In genomic region chr7:48424731-48425130, GRCh38 we compare ENCODE assay signal across 8 cellular contexts.
A peak's percentile ranks its signal among the peaks of the same experiment; 100 is the strongest.
DNase-seq lines count a peak whose midpoint lies in the region; ATAC-seq and TF ChIP-seq lines count a peak whose summit lies in the region.

No MANE protein-coding gene starts in this region.

- H3K4me1 Mint-ChIP-seq in activated CD4-positive, alpha-beta memory T cell treated with anti-CD3 and anti-CD28 coated beads for 36 hours (ENCODE audit: low read depth), result no peaks in the 10 kb centered on the region
- no peaks in the 10 kb centered on the region for H3K4me1 Mint-ChIP-seq in effector memory CD8-positive, alpha-beta T cell (ENCODE audit: low read depth in 2 of 2)
- H3K4me1 Mint-ChIP-seq in naive thymus-derived CD4-positive, alpha-beta T cell, result peaks cover 0 to 5% (median 0%) of the 10 kb centered on the region in 7 donors

- H3K27me3 ChIP-seq in colonic mucosa, result no peaks in the 10 kb centered on the region
- H3K27me3 ChIP-seq in thyroid gland, result no peaks in the 10 kb centered on the region
- H3K27me3 ChIP-seq in naive thymus-derived CD4-positive, alpha-beta T cell (ENCODE audit: control insufficient read depth in 2 of 2, insufficient read depth in 2 of 2, low read length in 2 of 2), result no peaks in the 10 kb centered on the region

- no peak overlapping the region for H3K4me3 Mint-ChIP-seq in activated CD4-positive, alpha-beta memory T cell treated with anti-CD3 and anti-CD28 coated beads for 36 hours
- no peak overlapping the region for H3K4me3 Mint-ChIP-seq in effector memory CD8-positive, alpha-beta T cell
- H3K4me3 Mint-ChIP-seq in naive thymus-derived CD4-positive, alpha-beta T cell, result no peak overlapping the region

- peak; percentile 49 for ATAC-seq in GM18861 (IDR thresholded peaks at IDR 0.05; ENCODE audit: unreplicated experiment)
- ATAC-seq in effector memory CD8-positive, alpha-beta T cell (replicated peaks), result no peak
- ATAC-seq in naive thymus-derived CD4-positive, alpha-beta T cell, result no peak

- H3K4me3 ChIP-seq in colonic mucosa, result no peak overlapping the region
- no peak overlapping the region for H3K4me3 ChIP-seq in thyroid gland (replicated peaks in 1 of 3)
- H3K4me3 ChIP-seq in naive thymus-derived CD4-positive, alpha-beta T cell (ENCODE audit: low read length), result no peak overlapping the region

- H3K27ac ChIP-seq in colonic mucosa (no peak overlapping the region), thyroid gland (no peak overlapping the region)
- H3K27ac ChIP-seq in naive thymus-derived CD4-positive, alpha-beta T cell (ENCODE audit: low read depth, low read length), result no peak overlapping the region

- intact Hi-C loops in colonic mucosa (cut with DNase I), result loop anchor here (5.0 kb wide), 1 partner anchor 448 kb away; no protein-coding TSS in a partner anchor
- intact Hi-C loops in thyroid gland (cut with DNase I), result no loop called here
- intact Hi-C loops in activated CD4-positive, alpha-beta memory T cell treated with anti-CD3 and anti-CD28 coated beads for 36 hours (cut with micrococcal nuclease), result no loop called here
- intact Hi-C loops in naive thymus-derived CD4-positive, alpha-beta T cell (cut with micrococcal nuclease), result loop anchor here in 1 of 2 donors (5.0 kb wide), 1 partner anchor 422 kb away; no protein-coding TSS in a partner anchor

- H3K4me1 ChIP-seq in colonic mucosa (peaks cover 3% of the 10 kb centered on the region), thyroid gland (no peaks in the 10 kb centered on the region)
- H3K4me1 ChIP-seq in naive thymus-derived CD4-positive, alpha-beta T cell (ENCODE audit: control insufficient read depth in 2 of 2, insufficient read depth in 2 of 2, low read length in 2 of 2), result no peaks in the 10 kb centered on the region

- no peaks in the 10 kb centered on the region for H3K27me3 Mint-ChIP-seq in activated CD4-positive, alpha-beta memory T cell treated with anti-CD3 and anti-CD28 coated beads for 36 hours
- H3K27me3 Mint-ChIP-seq in effector memory CD8-positive, alpha-beta T cell, result no peaks in the 10 kb centered on the region
- peaks cover 0 to 6% (median 0%) of the 10 kb centered on the region in 5 donors for H3K27me3 Mint-ChIP-seq in naive thymus-derived CD4-positive, alpha-beta T cell

- POLR2A ChIA-PET in activated CD4-positive, alpha-beta memory T cell treated with anti-CD3 and anti-CD28 coated beads for 36 hours (lab: Charles Lee), result no interaction called here
- POLR2A ChIA-PET in naive thymus-derived CD4-positive, alpha-beta T cell (lab: Charles Lee), result no interaction called here

- DNase-seq in A172 (ENCODE audit: low spot score), result peak; percentile 44
- peak; percentile 47 for DNase-seq in NCI-H1092 (lab: John Stamatoyannopoulos, UW)
- DNase-seq in colonic mucosa, result no peak
- no peak for DNase-seq in thyroid gland
- no peak for DNase-seq in activated CD4-positive, alpha-beta memory T cell treated with anti-CD3 and anti-CD28 coated beads for 36 hours
- DNase-seq in effector memory CD8-positive, alpha-beta T cell, result no peak
- DNase-seq in naive thymus-derived CD4-positive, alpha-beta T cell, result no peak

- TF ChIP-seq CTCF in colonic mucosa (IDR thresholded peaks at IDR 0.05), result peak; percentile 35
- no peak for TF ChIP-seq CTCF in thyroid gland (IDR thresholded peaks at IDR 0.05)

- H3K36me3 ChIP-seq in colonic mucosa, result no peaks in the 10 kb centered on the region
- no peaks in the 10 kb centered on the region for H3K36me3 ChIP-seq in thyroid gland
- H3K36me3 ChIP-seq in naive thymus-derived CD4-positive, alpha-beta T cell (ENCODE audit: control insufficient read depth in 2 of 3, insufficient read depth in 3 of 3, low read length in 3 of 3), result no peaks in the 10 kb centered on the region

- H3K27ac Mint-ChIP-seq in activated CD4-positive, alpha-beta memory T cell treated with anti-CD3 and anti-CD28 coated beads for 36 hours, result no peak overlapping the region
- no peak overlapping the region for H3K27ac Mint-ChIP-seq in effector memory CD8-positive, alpha-beta T cell
- no peak overlapping the region for H3K27ac Mint-ChIP-seq in naive thymus-derived CD4-positive, alpha-beta T cell

- H3K9ac ChIP-seq in colonic mucosa (ENCODE audit: low read depth in 2 of 2, low read length in 2 of 2), result no peak overlapping the region

- 53 to 90% methylated on average over 3 of the region's 3 CpGs for WGBS in thyroid gland, 2 donors

- H3K36me3 Mint-ChIP-seq in activated CD4-positive, alpha-beta memory T cell treated with anti-CD3 and anti-CD28 coated beads for 36 hours, result no peaks in the 10 kb centered on the region
- no peaks in the 10 kb centered on the region for H3K36me3 Mint-ChIP-seq in effector memory CD8-positive, alpha-beta T cell (ENCODE audit: insufficient read depth)
- H3K36me3 Mint-ChIP-seq in naive thymus-derived CD4-positive, alpha-beta T cell, result no peaks in the 10 kb centered on the region

- H3K9me3 Mint-ChIP-seq in activated CD4-positive, alpha-beta memory T cell treated with anti-CD3 and anti-CD28 coated beads for 36 hours, result no peaks in the 10 kb centered on the region
- H3K9me3 Mint-ChIP-seq in effector memory CD8-positive, alpha-beta T cell, result no peaks in the 10 kb centered on the region
- H3K9me3 Mint-ChIP-seq in naive thymus-derived CD4-positive, alpha-beta T cell, result no peaks in the 10 kb centered on the region

- CTCF ChIA-PET in activated CD4-positive, alpha-beta memory T cell treated with anti-CD3 and anti-CD28 coated beads for 36 hours (lab: Charles Lee), result no interaction called here
- CTCF ChIA-PET in naive thymus-derived CD4-positive, alpha-beta T cell (lab: Charles Lee), result no interaction called here

- H3K9me3 ChIP-seq in colonic mucosa, result no peaks in the 10 kb centered on the region
- H3K9me3 ChIP-seq in thyroid gland, result no peaks in the 10 kb centered on the region
- no peaks in the 10 kb centered on the region for H3K9me3 ChIP-seq in naive thymus-derived CD4-positive, alpha-beta T cell (ENCODE audit: control insufficient read depth in 2 of 3, low read length in 3 of 3)

- TF ChIP-seq POLR2A in thyroid gland (IDR thresholded peaks at IDR 0.05), result no peak

Comparison
In these comparisons a context has a peak if more than half of its experiments do, and no peak if none do; other contexts are left out.
1. DNase-seq: peak in A172 (single experiment) and NCI-H1092 (single experiment); none in colonic mucosa (single experiment), thyroid gland (0 of 2), activated CD4-positive, alpha-beta memory T cell treated with anti-CD3 and anti-CD28 coated beads for 36 hours (single experiment), effector memory CD8-positive, alpha-beta T cell (0 of 3) and naive thymus-derived CD4-positive, alpha-beta T cell (0 of 9).